In genomic region chr17:66507103-66507923, GRCh38 we compare ENCODE assay signal across 8 cellular contexts.
A peak's percentile ranks its signal among the peaks of the same experiment; 100 is the strongest.
DNase-seq lines count a peak whose midpoint lies in the region; ATAC-seq lines count a peak whose summit lies in the region.

No MANE protein-coding gene starts in this region.

- H3K27me3 ChIP-seq in CD4-positive, CD25-positive, alpha-beta regulatory T cell (ENCODE audit: control insufficient read depth, insufficient read depth, low read length), result no peaks in the 10 kb centered on the region
- H3K27me3 ChIP-seq in MG63, result no peaks in the 10 kb centered on the region

- ATAC-seq in CD4-positive, CD25-positive, alpha-beta regulatory T cell (ENCODE audit: low read depth in 2 of 2), result peak in 1 of 2 donors; percentile 21
- no peak for ATAC-seq in GM21526 (IDR thresholded peaks at IDR 0.05; ENCODE audit: low FRiP score, unreplicated experiment)
- ATAC-seq in GM21576 (IDR thresholded peaks at IDR 0.05; ENCODE audit: unreplicated experiment), result no peak

- no peak overlapping the region for H3K4me3 ChIP-seq in CD4-positive, CD25-positive, alpha-beta regulatory T cell (ENCODE audit: low read depth, low read length)
- no peak overlapping the region for H3K4me3 ChIP-seq in MG63

- H3K27me3 Mint-ChIP-seq in CD4-positive, CD25-positive, alpha-beta regulatory T cell, result no peaks in the 10 kb centered on the region

- peaks cover 0 to 1% (median 0%) of the 10 kb centered on the region in 7 donors for H3K9me3 Mint-ChIP-seq in CD4-positive, CD25-positive, alpha-beta regulatory T cell

- H3K4me1 ChIP-seq in CD4-positive, CD25-positive, alpha-beta regulatory T cell (ENCODE audit: control insufficient read depth, insufficient read depth, low read length, poor library complexity, severe bottlenecking), result peaks cover 23% of the 10 kb centered on the region

- peaks cover 30 to 61% (median 48%) of the 10 kb centered on the region in 4 donors for H3K4me1 Mint-ChIP-seq in CD4-positive, CD25-positive, alpha-beta regulatory T cell

- H3K36me3 Mint-ChIP-seq in CD4-positive, CD25-positive, alpha-beta regulatory T cell, result peaks cover 9% of the 10 kb centered on the region

- no peaks in the 10 kb centered on the region for H3K9me3 ChIP-seq in CD4-positive, CD25-positive, alpha-beta regulatory T cell (ENCODE audit: control insufficient read depth in 2 of 2, low read length in 2 of 2)
- no peaks in the 10 kb centered on the region for H3K9me3 ChIP-seq in MG63

- H3K36me3 ChIP-seq in CD4-positive, CD25-positive, alpha-beta regulatory T cell (ENCODE audit: control insufficient read depth, insufficient read depth, low read length), result no peaks in the 10 kb centered on the region
- no peaks in the 10 kb centered on the region for H3K36me3 ChIP-seq in MG63

- no peak overlapping the region for H3K27ac ChIP-seq in CD4-positive, CD25-positive, alpha-beta regulatory T cell (ENCODE audit: insufficient read depth, low read length, poor library complexity, severe bottlenecking)
- H3K27ac ChIP-seq in caudate nucleus (ENCODE audit: low read depth, low read length), result peak overlapping the region; percentile 24

- peak overlapping the region in 2 of 3 donors; percentile 33 to 34 for H3K27ac Mint-ChIP-seq in CD4-positive, CD25-positive, alpha-beta regulatory T cell

- peak overlapping the region in 1 of 4 donors; percentile 42 for H3K4me3 Mint-ChIP-seq in CD4-positive, CD25-positive, alpha-beta regulatory T cell

- peak in 1 of 3 donors; percentile 52 for DNase-seq in CD4-positive, CD25-positive, alpha-beta regulatory T cell
- DNase-seq in MG63 (peak; percentile 81), caudate nucleus (lab: John Stamatoyannopoulos, UW) (peak in 4 of 61 donors; percentile 6 to 38 (median 18)), myocyte (ENCODE audit: low read depth) (peak; percentile 57), foreskin melanocyte (no peak), NCI-H2171 (lab: John Stamatoyannopoulos, UW) (no peak)

Comparison
In these comparisons a context has a peak if more than half of its experiments do, and no peak if none do; other contexts are left out.
1. DNase-seq: peak in MG63 (single experiment) and myocyte (single experiment); none in foreskin melanocyte (single experiment) and NCI-H2171 (single experiment).